8 cellular contexts compared by ENCODE assay signal in the genomic region with DNA sequence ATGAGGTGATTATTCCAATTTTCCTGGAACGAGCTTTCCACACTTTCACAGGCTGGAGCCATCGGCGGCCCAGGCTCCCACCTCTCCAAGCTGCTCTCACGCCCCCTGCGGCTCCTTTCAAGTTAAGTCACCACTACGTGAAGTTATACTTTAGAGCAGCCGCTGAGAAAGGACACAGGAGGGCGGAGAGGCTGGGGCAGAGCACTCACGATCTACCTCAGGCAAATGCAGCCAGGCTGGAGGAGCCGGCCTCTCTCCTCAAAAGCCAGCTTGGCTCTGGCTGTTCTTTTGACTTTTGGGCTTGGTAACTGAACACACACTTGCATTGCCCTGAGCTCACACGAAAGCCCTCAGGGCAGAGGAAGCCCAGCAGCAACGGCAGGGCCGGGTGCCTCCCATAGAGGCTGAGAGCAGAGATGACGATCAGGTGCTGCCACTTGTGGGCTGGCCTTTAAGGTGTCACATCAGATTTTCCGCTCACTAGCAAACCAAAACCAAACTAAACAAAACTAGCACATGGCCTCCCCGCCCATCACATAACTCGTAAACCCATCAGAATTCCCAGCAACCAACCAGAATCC.
DNase-seq lines count a peak whose midpoint lies in the region; ATAC-seq and TF ChIP-seq lines count a peak whose summit lies in the region.

No MANE protein-coding gene starts in this region.

- H3K4me1 Mint-ChIP-seq in CD4-positive, alpha-beta T cell (ENCODE audit: low read depth): peaks cover 70% of the 10 kb centered on the region
- H3K4me1 Mint-ChIP-seq in activated CD4-positive, alpha-beta T cell treated with anti-CD3 and anti-CD28 coated beads, Interleukin-2, amount 10 ng/mL, durations not matched to agents 7 days and 5 days: peaks cover 51% of the 10 kb centered on the region

- POLR2A ChIA-PET in CD4-positive, alpha-beta T cell (lab: Charles Lee): interaction anchor here (1.0 to 3.2 kb wide), 19 partner anchors 10 to 239 kb away, joined by 3 to 57 read pairs (median 6); partner anchors contain the start of genes MPHOSPH9, MTRFR, OGFOD2 and PITPNM2
- POLR2A ChIA-PET in activated CD4-positive, alpha-beta T cell treated with anti-CD3 and anti-CD28 coated beads, Interleukin-2, amount 10 ng/mL, durations not matched to agents 7 days and 5 days (lab: Charles Lee): interaction anchor here (0.5 to 1.5 kb wide), 4 partner anchors 10 to 720 kb away, joined by 3 to 5 read pairs (median 4); no protein-coding TSS in a partner anchor

- WGBS in prostate gland: 9% methylated on average over 17 of the region's 17 CpGs

- no peak for TF ChIP-seq POLR2A in prostate gland (IDR thresholded peaks at IDR 0.05)
- no peak for TF ChIP-seq POLR2A in vagina (IDR thresholded peaks at IDR 0.05)

- H3K36me3 ChIP-seq in prostate gland (no peaks in the 10 kb centered on the region), vagina (no peaks in the 10 kb centered on the region)

- H3K4me3 Mint-ChIP-seq in CD4-positive, alpha-beta T cell: peak overlapping the region; percentile 81
- H3K4me3 Mint-ChIP-seq in activated CD4-positive, alpha-beta T cell treated with anti-CD3 and anti-CD28 coated beads, Interleukin-2, amount 10 ng/mL, durations not matched to agents 7 days and 5 days: peak overlapping the region; percentile 79

- peak; percentile 49 to 74 (median 62) for DNase-seq in CD4-positive, alpha-beta T cell
- DNase-seq in HT-29 (ENCODE audit: low spot score) (peak; percentile 21), prostate gland (ENCODE audit: low spot score) (peak; percentile 52), vagina (ENCODE audit: extremely low spot score in 2 of 2) (no peak)
- peak; percentile 88 for DNase-seq in activated CD4-positive, alpha-beta T cell treated with anti-CD3 and anti-CD28 coated beads, Interleukin-2, amount 10 ng/mL, durations not matched to agents 7 days and 5 days
- peak; percentile 55 for DNase-seq in effector CD4-positive, alpha-beta T cell

- intact Hi-C loops in CD4-positive, alpha-beta T cell (cut with DNase I, micrococcal nuclease): loop anchor here (1.0 to 5.0 kb wide), 7 partner anchors 31 to 303 kb away; partner anchors contain the start of genes CCDC62 (in 1 of the 2), MPHOSPH9 (in 1 of the 2), MTRFR (in 1 of the 2) and PITPNM2 (in 1 of the 2)
- intact Hi-C loops in prostate gland (cut with DNase I): no loop called here
- intact Hi-C loops in vagina (cut with DNase I): no loop called here

- H3K9me3 Mint-ChIP-seq in CD4-positive, alpha-beta T cell: no peaks in the 10 kb centered on the region
- H3K9me3 Mint-ChIP-seq in activated CD4-positive, alpha-beta T cell treated with anti-CD3 and anti-CD28 coated beads, Interleukin-2, amount 10 ng/mL, durations not matched to agents 7 days and 5 days: no peaks in the 10 kb centered on the region

- CTCF ChIA-PET in CD4-positive, alpha-beta T cell (lab: Charles Lee): interaction anchor here (0.9 to 2.8 kb wide), 13 partner anchors 29 to 162 kb away, joined by 3 to 15 read pairs (median 5); partner anchors contain the start of genes MPHOSPH9, MTRFR and PITPNM2
- CTCF ChIA-PET in activated CD4-positive, alpha-beta T cell treated with anti-CD3 and anti-CD28 coated beads, Interleukin-2, amount 10 ng/mL, durations not matched to agents 7 days and 5 days (lab: Charles Lee): interaction anchor here (0.7 to 2.0 kb wide), 12 partner anchors 10 to 157 kb away, joined by 3 to 12 read pairs (median 4); partner anchors contain the start of genes MPHOSPH9, MTRFR, OGFOD2 and PITPNM2

- no peaks in the 10 kb centered on the region for H3K27me3 Mint-ChIP-seq in CD4-positive, alpha-beta T cell
- H3K27me3 Mint-ChIP-seq in activated CD4-positive, alpha-beta T cell treated with anti-CD3 and anti-CD28 coated beads, Interleukin-2, amount 10 ng/mL, durations not matched to agents 7 days and 5 days: no peaks in the 10 kb centered on the region

- peak; percentile 59 for TF ChIP-seq CTCF in CD4-positive, alpha-beta T cell (IDR thresholded peaks at IDR 0.05)
- peak in 1 of 4 experiments; percentile 37 for TF ChIP-seq CTCF in prostate gland (IDR thresholded peaks at IDR 0.05)
- TF ChIP-seq CTCF in vagina (IDR thresholded peaks at IDR 0.05): no peak

- H3K4me3 ChIP-seq in prostate gland (no peak overlapping the region), vagina (peak overlapping the region; percentile 1 to 25)

- no peaks in the 10 kb centered on the region for H3K9me3 ChIP-seq in CD4-positive, alpha-beta T cell (ENCODE audit: control insufficient read depth, low read length)
- no peaks in the 10 kb centered on the region for H3K9me3 ChIP-seq in prostate gland
- H3K9me3 ChIP-seq in vagina: no peaks in the 10 kb centered on the region

- H3K27ac Mint-ChIP-seq in CD4-positive, alpha-beta T cell: peak overlapping the region; percentile 90
- peak overlapping the region; percentile 91 for H3K27ac Mint-ChIP-seq in activated CD4-positive, alpha-beta T cell treated with anti-CD3 and anti-CD28 coated beads, Interleukin-2, amount 10 ng/mL, durations not matched to agents 7 days and 5 days

- H3K4me1 ChIP-seq in prostate gland (replicated peaks) (no peaks in the 10 kb centered on the region), vagina (peaks cover 67% of the 10 kb centered on the region)

- H3K36me3 Mint-ChIP-seq in CD4-positive, alpha-beta T cell (ENCODE audit: low read depth): no peaks in the 10 kb centered on the region
- H3K36me3 Mint-ChIP-seq in activated CD4-positive, alpha-beta T cell treated with anti-CD3 and anti-CD28 coated beads, Interleukin-2, amount 10 ng/mL, durations not matched to agents 7 days and 5 days (ENCODE audit: low read depth): peaks cover 2% of the 10 kb centered on the region

- peak; percentile 83 for ATAC-seq in CD4-positive, alpha-beta T cell (ENCODE audit: poor library complexity)
- ATAC-seq in HG02852 (IDR thresholded peaks at IDR 0.05; ENCODE audit: unreplicated experiment) (no peak), GM21529 (IDR thresholded peaks at IDR 0.05; ENCODE audit: unreplicated experiment) (no peak)

- H3K27ac ChIP-seq in CD4-positive, alpha-beta T cell (ENCODE audit: low read depth, low read length): peak overlapping the region; percentile 66
- H3K27ac ChIP-seq in prostate gland (peak overlapping the region; percentile 47 to 57), vagina (peak overlapping the region; percentile 77)

- no peaks in the 10 kb centered on the region for H3K27me3 ChIP-seq in CD4-positive, alpha-beta T cell (ENCODE audit: control insufficient read depth, insufficient read depth, low read length)
- H3K27me3 ChIP-seq in prostate gland (replicated peaks; ENCODE audit: insufficient read depth) (no peaks in the 10 kb centered on the region), vagina (no peaks in the 10 kb centered on the region)

Comparison
In these comparisons a context has a peak if more than half of its experiments do, and no peak if none do; other contexts are left out.
1. DNase-seq: peak in CD4-positive, alpha-beta T cell (10 of 10), HT-29 (single experiment), activated CD4-positive, alpha-beta T cell treated with anti-CD3 and anti-CD28 coated beads, Interleukin-2, amount 10 ng/mL, durations not matched to agents 7 days and 5 days (single experiment), effector CD4-positive, alpha-beta T cell (single experiment) and prostate gland (single experiment); none in vagina (0 of 2).
2. H3K4me3 ChIP-seq: peak in vagina (2 of 2); none in prostate gland (0 of 2).
3. intact Hi-C loops: an anchor here in CD4-positive, alpha-beta T cell (1.0 to 5.0 kb wide); none called in prostate gland and vagina.
4. Peak in every context shown above with its lines, with median percentiles within 50 percentile points of each other: H3K27ac ChIP-seq.